Comparison of ENCODE assay signal across 1 cellular context in the genomic region with DNA sequence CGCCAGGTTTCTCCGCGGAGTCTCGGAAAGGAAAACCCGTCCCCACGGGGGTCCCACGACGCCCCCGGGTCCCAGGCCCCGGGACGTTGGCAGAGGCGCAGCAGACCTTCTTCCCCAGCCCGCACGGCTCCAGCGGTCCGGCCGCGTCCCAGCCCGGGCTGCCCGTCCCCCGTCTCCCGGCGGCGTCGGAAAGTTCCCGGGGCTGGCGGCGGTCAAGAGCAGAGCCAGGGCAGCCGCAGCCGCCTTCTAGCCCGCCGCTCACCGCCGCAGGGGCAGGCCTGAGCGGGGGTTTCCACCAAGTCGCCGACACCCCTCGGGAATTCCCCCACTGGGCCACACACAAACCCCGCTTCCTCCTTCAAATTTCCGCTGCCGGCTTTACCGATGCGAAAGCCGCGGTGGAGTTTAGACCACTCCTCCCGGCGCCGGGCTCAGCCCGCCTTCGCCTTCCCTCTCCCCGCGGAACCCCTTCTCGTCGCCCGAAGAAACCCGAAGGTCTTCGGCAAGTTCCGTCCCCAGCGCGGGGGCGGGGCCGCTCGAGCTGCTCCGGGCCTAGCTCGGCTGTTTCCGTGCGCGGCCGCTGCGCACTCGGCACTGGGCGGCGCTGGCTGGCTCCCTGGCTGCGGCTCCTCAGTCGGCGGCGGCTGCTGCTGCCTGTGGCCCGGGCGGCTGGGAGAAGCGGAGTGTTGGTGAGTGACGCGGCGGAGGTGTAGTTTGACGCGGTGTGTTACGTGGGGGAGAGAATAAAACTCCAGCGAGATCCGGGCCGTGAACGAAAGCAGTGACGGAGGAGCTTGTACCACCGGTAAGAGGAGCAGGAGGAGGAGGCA.
TF ChIP-seq lines count a peak whose summit lies in the region.

A gene (plus strand): TSS at position 633 of the 830 bp plus-strand sequence. CDS start 25,674 bp downstream, outside the sequence.

TF ChIP-seq in HepG2, 621 proteins besides CTCF, POLR2A, EP300 and RAD21 (continued from another document):
- TF ChIP-seq, protein P1, sequence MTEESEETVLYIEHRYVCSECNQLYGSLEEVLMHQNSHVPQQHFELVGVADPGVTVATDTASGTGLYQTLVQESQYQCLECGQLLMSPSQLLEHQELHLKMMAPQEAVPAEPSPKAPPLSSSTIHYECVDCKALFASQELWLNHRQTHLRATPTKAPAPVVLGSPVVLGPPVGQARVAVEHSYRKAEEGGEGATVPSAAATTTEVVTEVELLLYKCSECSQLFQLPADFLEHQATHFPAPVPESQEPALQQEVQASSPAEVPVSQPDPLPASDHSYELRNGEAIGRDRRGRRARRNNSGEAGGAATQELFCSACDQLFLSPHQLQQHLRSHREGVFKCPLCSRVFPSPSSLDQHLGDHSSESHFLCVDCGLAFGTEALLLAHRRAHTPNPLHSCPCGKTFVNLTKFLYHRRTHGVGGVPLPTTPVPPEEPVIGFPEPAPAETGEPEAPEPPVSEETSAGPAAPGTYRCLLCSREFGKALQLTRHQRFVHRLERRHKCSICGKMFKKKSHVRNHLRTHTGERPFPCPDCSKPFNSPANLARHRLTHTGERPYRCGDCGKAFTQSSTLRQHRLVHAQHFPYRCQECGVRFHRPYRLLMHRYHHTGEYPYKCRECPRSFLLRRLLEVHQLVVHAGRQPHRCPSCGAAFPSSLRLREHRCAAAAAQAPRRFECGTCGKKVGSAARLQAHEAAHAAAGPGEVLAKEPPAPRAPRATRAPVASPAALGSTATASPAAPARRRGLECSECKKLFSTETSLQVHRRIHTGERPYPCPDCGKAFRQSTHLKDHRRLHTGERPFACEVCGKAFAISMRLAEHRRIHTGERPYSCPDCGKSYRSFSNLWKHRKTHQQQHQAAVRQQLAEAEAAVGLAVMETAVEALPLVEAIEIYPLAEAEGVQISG (CRISPR knock-in tag; IDR thresholded peaks at IDR 0.05) = peak; percentile 70
- TF ChIP-seq ZNF121 (CRISPR knock-in tag; IDR thresholded peaks at IDR 0.05) (no peak), ZNF792 (CRISPR knock-in tag; IDR thresholded peaks at IDR 0.05) (no peak; the same call in 1 of the 2 replicates), CREB1 (IDR thresholded peaks at IDR 0.05) (peak; percentile 97), CREB1 (CRISPR knock-in tag; IDR thresholded peaks at IDR 0.05) (no peak), MYC (CRISPR knock-in tag; IDR thresholded peaks at IDR 0.05; ENCODE audit: borderline replicate concordance) (peak; percentile 30), ZNF432 (CRISPR knock-in tag; IDR thresholded peaks at IDR 0.05; ENCODE audit: borderline replicate concordance) (no peak), ZNF326 (CRISPR knock-in tag; IDR thresholded peaks at IDR 0.05; ENCODE audit: borderline replicate concordance) (no peak), LCORL (IDR thresholded peaks at IDR 0.05) (no peak), LCORL (CRISPR knock-in tag; IDR thresholded peaks at IDR 0.05) (peak; percentile 79), ZNF558 (CRISPR knock-in tag; IDR thresholded peaks at IDR 0.05; ENCODE audit: borderline replicate concordance) (peak; percentile 82), ZNF782 (CRISPR knock-in tag; IDR thresholded peaks at IDR 0.05; ENCODE audit: borderline replicate concordance) (peak; percentile 94), THYN1 (CRISPR knock-in tag; IDR thresholded peaks at IDR 0.05; ENCODE audit: borderline replicate concordance, low read depth) (0 out of 2 replicates have a peak, but pooled peaks have one; percentile 33)
- TF ChIP-seq, protein P2, sequence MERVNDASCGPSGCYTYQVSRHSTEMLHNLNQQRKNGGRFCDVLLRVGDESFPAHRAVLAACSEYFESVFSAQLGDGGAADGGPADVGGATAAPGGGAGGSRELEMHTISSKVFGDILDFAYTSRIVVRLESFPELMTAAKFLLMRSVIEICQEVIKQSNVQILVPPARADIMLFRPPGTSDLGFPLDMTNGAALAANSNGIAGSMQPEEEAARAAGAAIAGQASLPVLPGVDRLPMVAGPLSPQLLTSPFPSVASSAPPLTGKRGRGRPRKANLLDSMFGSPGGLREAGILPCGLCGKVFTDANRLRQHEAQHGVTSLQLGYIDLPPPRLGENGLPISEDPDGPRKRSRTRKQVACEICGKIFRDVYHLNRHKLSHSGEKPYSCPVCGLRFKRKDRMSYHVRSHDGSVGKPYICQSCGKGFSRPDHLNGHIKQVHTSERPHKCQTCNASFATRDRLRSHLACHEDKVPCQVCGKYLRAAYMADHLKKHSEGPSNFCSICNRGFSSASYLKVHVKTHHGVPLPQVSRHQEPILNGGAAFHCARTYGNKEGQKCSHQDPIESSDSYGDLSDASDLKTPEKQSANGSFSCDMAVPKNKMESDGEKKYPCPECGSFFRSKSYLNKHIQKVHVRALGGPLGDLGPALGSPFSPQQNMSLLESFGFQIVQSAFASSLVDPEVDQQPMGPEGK (CRISPR knock-in tag; IDR thresholded peaks at IDR 0.05) = no peak; the same call in 1 of the 2 replicates
- TF ChIP-seq, protein P3, sequence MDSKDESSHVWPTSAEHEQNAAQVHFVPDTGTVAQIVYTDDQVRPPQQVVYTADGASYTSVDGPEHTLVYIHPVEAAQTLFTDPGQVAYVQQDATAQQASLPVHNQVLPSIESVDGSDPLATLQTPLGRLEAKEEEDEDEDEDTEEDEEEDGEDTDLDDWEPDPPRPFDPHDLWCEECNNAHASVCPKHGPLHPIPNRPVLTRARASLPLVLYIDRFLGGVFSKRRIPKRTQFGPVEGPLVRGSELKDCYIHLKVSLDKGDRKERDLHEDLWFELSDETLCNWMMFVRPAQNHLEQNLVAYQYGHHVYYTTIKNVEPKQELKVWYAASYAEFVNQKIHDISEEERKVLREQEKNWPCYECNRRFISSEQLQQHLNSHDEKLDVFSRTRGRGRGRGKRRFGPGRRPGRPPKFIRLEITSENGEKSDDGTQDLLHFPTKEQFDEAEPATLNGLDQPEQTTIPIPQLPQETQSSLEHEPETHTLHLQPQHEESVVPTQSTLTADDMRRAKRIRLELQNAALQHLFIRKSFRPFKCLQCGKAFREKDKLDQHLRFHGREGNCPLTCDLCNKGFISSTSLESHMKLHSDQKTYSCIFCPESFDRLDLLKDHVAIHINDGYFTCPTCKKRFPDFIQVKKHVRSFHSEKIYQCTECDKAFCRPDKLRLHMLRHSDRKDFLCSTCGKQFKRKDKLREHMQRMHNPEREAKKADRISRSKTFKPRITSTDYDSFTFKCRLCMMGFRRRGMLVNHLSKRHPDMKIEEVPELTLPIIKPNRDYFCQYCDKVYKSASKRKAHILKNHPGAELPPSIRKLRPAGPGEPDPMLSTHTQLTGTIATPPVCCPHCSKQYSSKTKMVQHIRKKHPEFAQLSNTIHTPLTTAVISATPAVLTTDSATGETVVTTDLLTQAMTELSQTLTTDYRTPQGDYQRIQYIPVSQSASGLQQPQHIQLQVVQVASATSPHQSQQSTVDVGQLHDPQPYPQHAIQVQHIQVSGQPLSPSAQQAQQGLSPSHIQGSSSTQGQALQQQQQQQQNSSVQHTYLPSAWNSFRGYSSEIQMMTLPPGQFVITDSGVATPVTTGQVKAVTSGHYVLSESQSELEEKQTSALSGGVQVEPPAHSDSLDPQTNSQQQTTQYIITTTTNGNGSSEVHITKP (CRISPR knock-in tag; IDR thresholded peaks at IDR 0.05; ENCODE audit: low read depth) = no peak
- TF ChIP-seq, protein P4, sequence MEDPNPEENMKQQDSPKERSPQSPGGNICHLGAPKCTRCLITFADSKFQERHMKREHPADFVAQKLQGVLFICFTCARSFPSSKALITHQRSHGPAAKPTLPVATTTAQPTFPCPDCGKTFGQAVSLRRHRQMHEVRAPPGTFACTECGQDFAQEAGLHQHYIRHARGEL (CRISPR knock-in tag; IDR thresholded peaks at IDR 0.05) = peak; percentile 79; the same call in 1 of the 2 replicates
- TF ChIP-seq, protein P5, sequence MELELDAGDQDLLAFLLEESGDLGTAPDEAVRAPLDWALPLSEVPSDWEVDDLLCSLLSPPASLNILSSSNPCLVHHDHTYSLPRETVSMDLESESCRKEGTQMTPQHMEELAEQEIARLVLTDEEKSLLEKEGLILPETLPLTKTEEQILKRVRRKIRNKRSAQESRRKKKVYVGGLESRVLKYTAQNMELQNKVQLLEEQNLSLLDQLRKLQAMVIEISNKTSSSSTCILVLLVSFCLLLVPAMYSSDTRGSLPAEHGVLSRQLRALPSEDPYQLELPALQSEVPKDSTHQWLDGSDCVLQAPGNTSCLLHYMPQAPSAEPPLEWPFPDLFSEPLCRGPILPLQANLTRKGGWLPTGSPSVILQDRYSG (CRISPR knock-in tag; IDR thresholded peaks at IDR 0.05) = peak; percentile 77; the same call in 1 of the 2 replicates
